In the genomic region with DNA sequence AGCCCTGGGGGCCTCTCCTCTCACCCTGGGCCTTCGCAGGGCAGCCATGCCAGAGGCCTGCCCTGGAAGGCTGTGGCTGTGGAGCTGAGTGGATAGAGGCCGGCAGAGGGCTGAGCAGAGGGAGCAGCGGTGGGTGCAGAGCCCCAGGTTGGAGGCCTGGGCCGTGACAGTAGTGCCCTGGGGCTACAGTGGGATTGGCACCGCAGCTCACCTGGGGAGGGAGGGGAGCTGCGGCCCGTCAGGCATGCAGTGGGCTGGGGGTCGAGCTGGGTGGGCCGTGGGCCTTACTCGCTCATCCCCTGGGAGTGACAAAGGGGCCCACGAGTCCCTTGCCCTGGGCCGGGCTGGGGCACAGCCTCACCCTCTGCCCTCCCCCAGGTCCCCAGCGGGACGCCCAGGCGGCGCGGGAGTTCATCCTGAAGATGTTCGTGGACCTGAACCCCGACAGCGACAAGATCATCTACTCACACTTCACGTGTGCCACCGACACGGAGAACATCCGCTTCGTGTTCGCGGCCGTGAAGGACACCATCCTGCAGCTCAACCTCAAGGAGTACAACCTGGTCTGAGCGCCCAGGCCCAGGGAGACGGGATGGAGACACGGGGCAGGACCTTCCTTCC, we compare ENCODE assay signal across 21 cellular contexts. TPM values are rescaled to one million over a fixed set of nuclear protein-coding genes. Genes with fewer than 3 reads are reported as not detected.
"Had no signal": no experiment of that assay in that cellular context is flagged by ENCODE, and none has a peak within 500 bp of the region (broad histone marks: within the 10 kb centered on the region; RNA-seq: fewer than 3 reads in every experiment).

No MANE protein-coding gene starts in this region.

- FAIRE-seq: endothelial cell of umbilical vein had no signal

- DNase-seq: activated CD4-positive, alpha-beta memory T cell treated with anti-CD3 and anti-CD28 coated beads, Interleukin-2, amount 10 ng/mL, durations not matched to agents 7 days and 5 days; activated CD4-positive, alpha-beta T cell treated with anti-CD3 and anti-CD28 coated beads for 48 hours; activated CD4-positive, CD25-positive, alpha-beta regulatory T cell; activated CD8-positive, alpha-beta memory T cell treated with anti-CD3 and anti-CD28 coated beads, Interleukin-2, amount 10 ng/mL, durations not matched to agents 7 days and 5 days; activated naive CD8-positive, alpha-beta T cell treated with anti-CD3 and anti-CD28 coated beads for 36 hours; amniotic stem cell; dermis blood vessel endothelial cell; effector memory CD4-positive, alpha-beta T cell; esophagus squamous epithelium; mammary epithelial cell; nephron progenitor cell; occipital lobe; sigmoid colon; stimulated activated CD4-positive, alpha-beta T cell treated with anti-CD3 and anti-CD28 coated beads, Interleukin-4, amount 100 ng/mL, for 24 hours; T-cell; T-helper 9 cell had no signal

- H3K27me3 ChIP-seq: esophagus squamous epithelium, sigmoid colon, upper lobe of left lung had no signal

- H3K4me1 Mint-ChIP-seq: nephron progenitor cell, T-cell had no signal

- H3K27me3 Mint-ChIP-seq: activated CD4-positive, alpha-beta memory T cell treated with anti-CD3 and anti-CD28 coated beads, Interleukin-2, amount 10 ng/mL, durations not matched to agents 7 days and 5 days; activated CD8-positive, alpha-beta memory T cell treated with anti-CD3 and anti-CD28 coated beads, Interleukin-2, amount 10 ng/mL, durations not matched to agents 7 days and 5 days; progenitor cell of endocrine pancreas; T-cell had no signal

- H3K4me1 ChIP-seq: esophagus squamous epithelium had no signal

- H3K4me3 Mint-ChIP-seq: activated CD4-positive, alpha-beta memory T cell treated with anti-CD3 and anti-CD28 coated beads, Interleukin-2, amount 10 ng/mL, durations not matched to agents 7 days and 5 days; activated CD8-positive, alpha-beta memory T cell treated with anti-CD3 and anti-CD28 coated beads, Interleukin-2, amount 10 ng/mL, durations not matched to agents 7 days and 5 days; activated naive CD8-positive, alpha-beta T cell treated with anti-CD3 and anti-CD28 coated beads for 36 hours; nephron progenitor cell; stimulated activated effector memory CD8-positive, alpha-beta T cell treated with anti-CD3 and anti-CD28 coated beads, Interleukin-12 subunit alpha, Interleukin-12 subunit beta, amount 100 ng/mL, for 72 hours; T-cell had no signal

- H3K36me3 Mint-ChIP-seq: activated CD8-positive, alpha-beta memory T cell treated with anti-CD3 and anti-CD28 coated beads, Interleukin-2, amount 10 ng/mL, durations not matched to agents 7 days and 5 days; activated naive CD8-positive, alpha-beta T cell treated with anti-CD3 and anti-CD28 coated beads for 36 hours; stimulated activated effector memory CD8-positive, alpha-beta T cell treated with anti-CD3 and anti-CD28 coated beads, Interleukin-12 subunit alpha, Interleukin-12 subunit beta, amount 100 ng/mL, for 72 hours; T-cell had no signal

- H3K9me3 Mint-ChIP-seq: activated CD4-positive, alpha-beta memory T cell treated with anti-CD3 and anti-CD28 coated beads, Interleukin-2, amount 10 ng/mL, durations not matched to agents 7 days and 5 days; activated naive CD8-positive, alpha-beta T cell treated with anti-CD3 and anti-CD28 coated beads for 36 hours; nephron progenitor cell; stimulated activated effector memory CD8-positive, alpha-beta T cell treated with anti-CD3 and anti-CD28 coated beads, Interleukin-12 subunit alpha, Interleukin-12 subunit beta, amount 100 ng/mL, for 72 hours; T-cell had no signal

- H3K4me3 ChIP-seq: esophagus squamous epithelium, sigmoid colon, thoracic aorta, upper lobe of left lung had no signal

- H3K9me3 ChIP-seq: esophagus squamous epithelium, sigmoid colon, thoracic aorta, upper lobe of left lung had no signal

- H3K27ac Mint-ChIP-seq: activated CD4-positive, alpha-beta memory T cell treated with anti-CD3 and anti-CD28 coated beads, Interleukin-2, amount 10 ng/mL, durations not matched to agents 7 days and 5 days; activated CD8-positive, alpha-beta memory T cell treated with anti-CD3 and anti-CD28 coated beads, Interleukin-2, amount 10 ng/mL, durations not matched to agents 7 days and 5 days; activated naive CD8-positive, alpha-beta T cell treated with anti-CD3 and anti-CD28 coated beads for 36 hours; progenitor cell of endocrine pancreas; stimulated activated effector memory CD8-positive, alpha-beta T cell treated with anti-CD3 and anti-CD28 coated beads, Interleukin-12 subunit alpha, Interleukin-12 subunit beta, amount 100 ng/mL, for 72 hours; T-cell had no signal

- ATAC-seq: activated CD8-positive, alpha-beta memory T cell treated with anti-CD3 and anti-CD28 coated beads, Interleukin-2, amount 10 ng/mL, durations not matched to agents 7 days and 5 days; stimulated activated effector memory CD8-positive, alpha-beta T cell treated with anti-CD3 and anti-CD28 coated beads, Interleukin-12 subunit alpha, Interleukin-12 subunit beta, amount 100 ng/mL, for 72 hours; T-cell had no signal

- H3K27ac ChIP-seq: esophagus squamous epithelium, sigmoid colon, thoracic aorta, upper lobe of left lung had no signal

RNA-seq across cellular contexts. Expression of gene GNA15, which starts 15.1 kb away (rescaled TPM):
- total RNA-seq: endothelial cell of umbilical vein, progenitor cell of endocrine pancreas had no signal

RNA-seq across cellular contexts. Expression of gene S1PR4, which starts 57.8 kb away (rescaled TPM):
- total RNA-seq: progenitor cell of endocrine pancreas had no signal
